ENCODE assay signal across 8 cellular contexts in the genomic region with DNA sequence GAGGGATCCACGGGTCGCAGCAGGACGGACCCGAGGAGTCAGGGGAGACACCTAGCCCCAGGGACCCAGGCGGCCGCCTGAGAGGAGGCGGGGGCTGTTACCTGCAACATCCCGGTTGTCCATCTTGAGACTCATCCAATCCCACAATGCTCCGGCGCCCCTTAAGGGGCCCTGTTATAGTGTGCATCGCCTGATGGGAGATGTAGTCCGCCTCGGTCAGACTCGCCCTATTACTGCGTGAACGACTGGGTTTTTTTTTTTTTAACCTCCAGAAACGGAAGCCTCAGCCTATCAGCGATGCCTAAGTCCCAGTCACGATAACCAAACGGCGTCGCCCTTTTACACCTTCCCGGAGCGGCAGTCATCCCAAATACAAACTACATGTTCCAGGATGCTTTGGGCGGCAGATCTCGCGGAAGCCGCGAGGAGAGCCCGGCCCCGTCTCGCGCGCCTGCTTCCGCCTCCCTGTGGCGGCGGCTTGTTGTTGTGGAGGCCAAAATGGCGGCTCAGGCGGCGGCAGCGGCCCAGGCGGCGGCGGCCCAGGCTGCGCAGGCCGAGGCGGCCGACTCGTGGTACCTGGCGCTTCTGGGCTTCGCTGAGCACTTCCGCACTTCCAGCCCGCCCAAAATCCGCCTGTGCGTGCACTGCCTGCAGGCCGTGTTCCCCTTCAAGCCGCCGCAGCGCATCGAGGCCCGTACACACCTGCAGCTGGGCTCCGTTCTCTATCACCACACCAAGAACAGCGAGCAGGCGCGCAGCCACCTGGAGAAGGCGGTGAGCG. TPM values are rescaled to one million over a fixed set of nuclear protein-coding genes. Genes with fewer than 3 reads are reported as not detected.
A peak's percentile ranks its signal among the peaks of the same experiment; 100 is the strongest.
DNase-seq lines count a peak whose midpoint lies in the region; ATAC-seq and FAIRE-seq lines count a peak whose summit lies in the region.

A gene with protein sequence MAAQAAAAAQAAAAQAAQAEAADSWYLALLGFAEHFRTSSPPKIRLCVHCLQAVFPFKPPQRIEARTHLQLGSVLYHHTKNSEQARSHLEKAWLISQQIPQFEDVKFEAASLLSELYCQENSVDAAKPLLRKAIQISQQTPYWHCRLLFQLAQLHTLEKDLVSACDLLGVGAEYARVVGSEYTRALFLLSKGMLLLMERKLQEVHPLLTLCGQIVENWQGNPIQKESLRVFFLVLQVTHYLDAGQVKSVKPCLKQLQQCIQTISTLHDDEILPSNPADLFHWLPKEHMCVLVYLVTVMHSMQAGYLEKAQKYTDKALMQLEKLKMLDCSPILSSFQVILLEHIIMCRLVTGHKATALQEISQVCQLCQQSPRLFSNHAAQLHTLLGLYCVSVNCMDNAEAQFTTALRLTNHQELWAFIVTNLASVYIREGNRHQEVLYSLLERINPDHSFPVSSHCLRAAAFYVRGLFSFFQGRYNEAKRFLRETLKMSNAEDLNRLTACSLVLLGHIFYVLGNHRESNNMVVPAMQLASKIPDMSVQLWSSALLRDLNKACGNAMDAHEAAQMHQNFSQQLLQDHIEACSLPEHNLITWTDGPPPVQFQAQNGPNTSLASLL (plus strand): TSS at position 468 of the 781 bp plus-strand sequence. CDS start 31 bp downstream, at position 499.
A gene with protein sequence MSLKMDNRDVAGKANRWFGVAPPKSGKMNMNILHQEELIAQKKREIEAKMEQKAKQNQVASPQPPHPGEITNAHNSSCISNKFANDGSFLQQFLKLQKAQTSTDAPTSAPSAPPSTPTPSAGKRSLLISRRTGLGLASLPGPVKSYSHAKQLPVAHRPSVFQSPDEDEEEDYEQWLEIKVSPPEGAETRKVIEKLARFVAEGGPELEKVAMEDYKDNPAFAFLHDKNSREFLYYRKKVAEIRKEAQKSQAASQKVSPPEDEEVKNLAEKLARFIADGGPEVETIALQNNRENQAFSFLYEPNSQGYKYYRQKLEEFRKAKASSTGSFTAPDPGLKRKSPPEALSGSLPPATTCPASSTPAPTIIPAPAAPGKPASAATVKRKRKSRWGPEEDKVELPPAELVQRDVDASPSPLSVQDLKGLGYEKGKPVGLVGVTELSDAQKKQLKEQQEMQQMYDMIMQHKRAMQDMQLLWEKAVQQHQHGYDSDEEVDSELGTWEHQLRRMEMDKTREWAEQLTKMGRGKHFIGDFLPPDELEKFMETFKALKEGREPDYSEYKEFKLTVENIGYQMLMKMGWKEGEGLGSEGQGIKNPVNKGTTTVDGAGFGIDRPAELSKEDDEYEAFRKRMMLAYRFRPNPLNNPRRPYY (minus strand): TSS at position 148 of the 781 bp plus-strand sequence. CDS start 13 bp downstream, at position 135.

- H4K20me1 ChIP-seq in BLaER1 treated with 17β-estradiol and CSF1 and Interleukin-3, amounts not matched to agents 10 nM and 100 nM = peaks cover 24 to 76% (median 38%) of the 10 kb centered on the region in 11 experiments; a peak in 20 of 22 replicates

- H3K9me3 ChIP-seq in BLaER1 treated with 17β-estradiol and CSF1 and Interleukin-3, amounts not matched to agents 10 nM and 100 nM (replicated peaks in 1 of 11) = no peaks in the 10 kb centered on the region

- peak; percentile 92 for FAIRE-seq in GM19239 (lab: Jason Lieb, UNC)

- H3K36me3 ChIP-seq in BLaER1 treated with 17β-estradiol and CSF1 and Interleukin-3, amounts not matched to agents 10 nM and 100 nM = peaks cover 39 to 58% (median 49%) of the 10 kb centered on the region in 11 experiments

- H3K9ac ChIP-seq in BLaER1 treated with 17β-estradiol and CSF1 and Interleukin-3, amounts not matched to agents 10 nM and 100 nM = peak within 1 kb of the TSS; percentile 88 to 100 (median 98)

- H3K4me3 ChIP-seq in BLaER1 treated with 17β-estradiol and CSF1 and Interleukin-3, amounts not matched to agents 10 nM and 100 nM = peak within 1 kb of the TSS; percentile 75 to 100 (median 97)

- POLR2A ChIA-PET in activated CD4-positive, alpha-beta T cell treated with anti-CD3 and anti-CD28 coated beads, Interleukin-2, amount 10 ng/mL, durations not matched to agents 7 days and 5 days (lab: Charles Lee) = interaction anchor here (0.6 kb wide), 1 partner anchor 349 kb away, joined by 4 read pairs; no protein-coding TSS in a partner anchor

- H3K4me1 Mint-ChIP-seq in activated CD4-positive, alpha-beta T cell treated with anti-CD3 and anti-CD28 coated beads, Interleukin-2, amount 10 ng/mL, durations not matched to agents 7 days and 5 days = peaks cover 36% of the 10 kb centered on the region

- CTCF ChIA-PET in activated CD4-positive, alpha-beta T cell treated with anti-CD3 and anti-CD28 coated beads, Interleukin-2, amount 10 ng/mL, durations not matched to agents 7 days and 5 days (lab: Charles Lee) = interaction anchor here (1.4 kb wide), 1 partner anchor 171 kb away, joined by 3 read pairs; no protein-coding TSS in a partner anchor

- peak within 1 kb of the TSS; percentile 88 to 100 (median 95) for H3K4me2 ChIP-seq in BLaER1 treated with 17β-estradiol and CSF1 and Interleukin-3, amounts not matched to agents 10 nM and 100 nM

- DNase-seq in GM19239 (ENCODE audit: insufficient read length, low spot score) (peak; percentile 93), NCI-H524 treated with DMSO at 0.1 percent for 48 hours (lab: John Stamatoyannopoulos, UW) (peak; percentile 95), dedifferentiated amniotic fluid mesenchymal stem cell (ENCODE audit: extremely low spot score) (peak; percentile 79), left lobe of liver (ENCODE audit: low spot score) (peak; percentile 88)
- DNase-seq in activated CD4-positive, alpha-beta T cell treated with anti-CD3 and anti-CD28 coated beads, Interleukin-2, amount 10 ng/mL, durations not matched to agents 7 days and 5 days = peak; percentile 94
- DNase-seq in stimulated activated CD4-positive, alpha-beta T cell treated with anti-CD3 and anti-CD28 coated beads, Interleukin-2, amount 100 ng/mL, for 4 hours (ENCODE audit: low read depth) = peak; percentile 84

- H3K27ac ChIP-seq in BLaER1 treated with 17β-estradiol and CSF1 and Interleukin-3, amounts not matched to agents 10 nM and 100 nM = peak within 1 kb of the TSS; percentile 89 to 99 (median 97)

- H3K27me3 ChIP-seq in BLaER1 treated with 17β-estradiol and CSF1 and Interleukin-3, amounts not matched to agents 10 nM and 100 nM = no peaks in the 10 kb centered on the region

- no peaks in the 10 kb centered on the region for H3K9me3 Mint-ChIP-seq in activated CD4-positive, alpha-beta T cell treated with anti-CD3 and anti-CD28 coated beads, Interleukin-2, amount 10 ng/mL, durations not matched to agents 7 days and 5 days

- peak within 1 kb of the TSS; percentile 96 for H3K4me3 Mint-ChIP-seq in activated CD4-positive, alpha-beta T cell treated with anti-CD3 and anti-CD28 coated beads, Interleukin-2, amount 10 ng/mL, durations not matched to agents 7 days and 5 days

- ATAC-seq in HG03457 (IDR thresholded peaks at IDR 0.05; ENCODE audit: unreplicated experiment) = peak; percentile 83
- peak; percentile 97 for ATAC-seq in left lobe of liver

- H3K4me1 ChIP-seq in BLaER1 treated with 17β-estradiol and CSF1 and Interleukin-3, amounts not matched to agents 10 nM and 100 nM = peaks cover 33 to 50% (median 44%) of the 10 kb centered on the region in 10 experiments

- H3K36me3 Mint-ChIP-seq in activated CD4-positive, alpha-beta T cell treated with anti-CD3 and anti-CD28 coated beads, Interleukin-2, amount 10 ng/mL, durations not matched to agents 7 days and 5 days (ENCODE audit: low read depth) = peaks cover 32% of the 10 kb centered on the region

- H3K27ac Mint-ChIP-seq in activated CD4-positive, alpha-beta T cell treated with anti-CD3 and anti-CD28 coated beads, Interleukin-2, amount 10 ng/mL, durations not matched to agents 7 days and 5 days = peak within 1 kb of the TSS; percentile 99

- no peaks in the 10 kb centered on the region for H3K27me3 Mint-ChIP-seq in activated CD4-positive, alpha-beta T cell treated with anti-CD3 and anti-CD28 coated beads, Interleukin-2, amount 10 ng/mL, durations not matched to agents 7 days and 5 days

RNA-seq across cellular contexts. Expression of the first gene that starts in this region (rescaled TPM):
- total RNA-seq in activated CD4-positive, alpha-beta T cell treated with anti-CD3 and anti-CD28 coated beads, Interleukin-2, amount 10 ng/mL, durations not matched to agents 7 days and 5 days = 10 to 100 TPM; 71.9 to 81.4 TPM
- total RNA-seq in left lobe of liver = 24.7 TPM

RNA-seq across cellular contexts. Expression of the second gene that starts in this region (rescaled TPM):
- 10 to 100 TPM; 70.8 to 73.1 TPM for total RNA-seq in activated CD4-positive, alpha-beta T cell treated with anti-CD3 and anti-CD28 coated beads, Interleukin-2, amount 10 ng/mL, durations not matched to agents 7 days and 5 days
- total RNA-seq in left lobe of liver = 28.6 TPM

Comparison
In these comparisons a context has a peak if more than half of its experiments do, and no peak if none do; other contexts are left out.
1. Peak in every context shown above with its lines: DNase-seq, ATAC-seq, H3K4me3 ChIP-seq and H3K27ac ChIP-seq.